ENCODE assay signal across 8 cellular contexts in the genomic region with DNA sequence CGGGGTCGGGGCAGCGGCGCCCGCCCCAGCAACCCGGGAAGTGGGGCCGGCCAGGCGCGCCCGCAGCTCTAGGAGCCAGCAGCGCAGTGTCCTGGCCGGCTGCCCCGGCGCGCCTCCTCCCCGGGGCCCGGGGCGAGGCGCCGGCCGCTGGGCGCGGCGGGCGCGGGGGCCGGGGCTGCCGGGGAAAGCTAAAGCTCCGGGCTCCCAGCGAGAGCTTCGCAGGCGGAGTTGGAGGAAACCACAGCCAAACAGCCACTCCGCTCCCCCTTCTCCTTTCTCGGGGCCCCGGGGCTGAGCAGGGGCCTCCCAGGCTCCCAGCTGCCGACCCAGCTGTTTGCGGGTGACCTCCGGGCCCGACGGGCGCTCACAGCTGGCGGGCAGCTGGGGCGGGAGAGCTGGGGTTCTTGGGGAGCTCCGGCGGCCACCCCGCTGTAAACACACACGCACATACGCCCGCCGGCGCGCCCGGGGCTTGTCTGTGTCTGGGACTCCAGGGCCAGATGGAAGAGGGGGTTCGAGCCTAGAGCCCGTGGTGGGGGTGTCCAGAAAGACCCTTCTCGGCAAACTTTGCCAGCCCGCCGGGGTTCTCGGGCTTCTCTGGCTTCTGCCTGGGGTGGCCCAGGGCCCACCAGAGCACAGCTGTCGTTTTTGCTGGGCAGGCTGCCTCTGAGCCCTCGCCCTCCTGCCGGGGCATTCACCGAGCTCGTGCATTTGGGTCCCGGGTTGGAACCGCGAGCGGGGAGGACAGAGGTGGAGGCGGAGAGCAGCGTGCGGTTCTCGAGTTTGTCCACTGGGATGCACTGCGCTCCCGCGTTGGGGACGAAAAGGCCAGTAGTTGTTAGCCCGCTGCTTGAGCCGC. TPM values are rescaled to one million over a fixed set of nuclear protein-coding genes. Genes with fewer than 3 reads are reported as not detected.
A peak's percentile ranks its signal among the peaks of the same experiment; 100 is the strongest.
DNase-seq lines count a peak whose midpoint lies in the region; ATAC-seq and TF ChIP-seq lines count a peak whose summit lies in the region.

No MANE protein-coding gene starts in this region.

- POLR2A ChIA-PET in activated CD4-positive, alpha-beta memory T cell treated with anti-CD3 and anti-CD28 coated beads for 36 hours (lab: Charles Lee) = no interaction called here
- POLR2A ChIA-PET in activated CD4-positive, alpha-beta memory T cell treated with anti-CD3 and anti-CD28 coated beads, Interleukin-2, amount 10 ng/mL, durations not matched to agents 7 days and 5 days (lab: Charles Lee) = no interaction called here

- intact Hi-C loops in activated CD4-positive, alpha-beta memory T cell treated with anti-CD3 and anti-CD28 coated beads for 36 hours (cut with micrococcal nuclease) = no loop called here

- H3K9me3 ChIP-seq in endodermal cell (ENCODE audit: control insufficient read depth, low read length) = no peaks in the 10 kb centered on the region

- DNase-seq in activated CD4-positive, alpha-beta memory T cell treated with anti-CD3 and anti-CD28 coated beads for 36 hours = peak; percentile 29
- DNase-seq in activated CD4-positive, alpha-beta memory T cell treated with anti-CD3 and anti-CD28 coated beads, Interleukin-2, amount 10 ng/mL, durations not matched to agents 7 days and 5 days = no peak
- DNase-seq in NCI-H460 (ENCODE audit: extremely low read depth, low read depth) (peak; percentile 18), endodermal cell (peak; percentile 93), midbrain (lab: John Stamatoyannopoulos, UW) (peak; percentile 90), SKM-1 (lab: John Stamatoyannopoulos, UW; ENCODE audit: unreplicated experiment) (no peak)

- peak overlapping the region; percentile 38 for H3K9ac ChIP-seq in endodermal cell (ENCODE audit: extremely low read depth, low read length, poor library complexity, severe bottlenecking)

- peaks cover 15% of the 10 kb centered on the region for H3K27me3 ChIP-seq in endodermal cell (ENCODE audit: control insufficient read depth, insufficient read depth, low read length, poor library complexity, severe bottlenecking)

- H3K36me3 ChIP-seq in endodermal cell (ENCODE audit: control insufficient read depth, insufficient read depth, low read length) = no peaks in the 10 kb centered on the region

- H3K36me3 Mint-ChIP-seq in activated CD4-positive, alpha-beta memory T cell treated with anti-CD3 and anti-CD28 coated beads for 36 hours = no peaks in the 10 kb centered on the region
- no peaks in the 10 kb centered on the region for H3K36me3 Mint-ChIP-seq in activated CD4-positive, alpha-beta memory T cell treated with anti-CD3 and anti-CD28 coated beads, Interleukin-2, amount 10 ng/mL, durations not matched to agents 7 days and 5 days (ENCODE audit: low read depth)
- H3K36me3 Mint-ChIP-seq in endodermal cell (ENCODE audit: low read depth) = no peaks in the 10 kb centered on the region

- H3K4me3 Mint-ChIP-seq in activated CD4-positive, alpha-beta memory T cell treated with anti-CD3 and anti-CD28 coated beads for 36 hours = no peak overlapping the region
- H3K4me3 Mint-ChIP-seq in activated CD4-positive, alpha-beta memory T cell treated with anti-CD3 and anti-CD28 coated beads, Interleukin-2, amount 10 ng/mL, durations not matched to agents 7 days and 5 days = no peak overlapping the region
- peak overlapping the region; percentile 60 for H3K4me3 Mint-ChIP-seq in endodermal cell

- 0% methylated on average over 23 to 78 of the region's 78 CpGs for WGBS in endodermal cell (ENCODE audit: insufficient coverage in 1 of 2, insufficient read length in 1 of 2), 2 experiments

- H3K9me3 Mint-ChIP-seq in activated CD4-positive, alpha-beta memory T cell treated with anti-CD3 and anti-CD28 coated beads for 36 hours = no peaks in the 10 kb centered on the region
- no peaks in the 10 kb centered on the region for H3K9me3 Mint-ChIP-seq in activated CD4-positive, alpha-beta memory T cell treated with anti-CD3 and anti-CD28 coated beads, Interleukin-2, amount 10 ng/mL, durations not matched to agents 7 days and 5 days
- H3K9me3 Mint-ChIP-seq in endodermal cell = no peaks in the 10 kb centered on the region

- H3K27me3 Mint-ChIP-seq in activated CD4-positive, alpha-beta memory T cell treated with anti-CD3 and anti-CD28 coated beads for 36 hours = peaks cover 49% of the 10 kb centered on the region
- peaks cover 46% of the 10 kb centered on the region for H3K27me3 Mint-ChIP-seq in activated CD4-positive, alpha-beta memory T cell treated with anti-CD3 and anti-CD28 coated beads, Interleukin-2, amount 10 ng/mL, durations not matched to agents 7 days and 5 days
- H3K27me3 Mint-ChIP-seq in endodermal cell (ENCODE audit: insufficient read depth) = peaks cover 44% of the 10 kb centered on the region

- ATAC-seq in HG03342 (IDR thresholded peaks at IDR 0.05; ENCODE audit: unreplicated experiment) (no peak), HG03159 (IDR thresholded peaks at IDR 0.05; ENCODE audit: unreplicated experiment) (no peak)

- H3K4me3 ChIP-seq in endodermal cell (ENCODE audit: low read length) = peak overlapping the region; percentile 95

- CTCF ChIA-PET in activated CD4-positive, alpha-beta memory T cell treated with anti-CD3 and anti-CD28 coated beads for 36 hours (lab: Charles Lee) = no interaction called here
- CTCF ChIA-PET in activated CD4-positive, alpha-beta memory T cell treated with anti-CD3 and anti-CD28 coated beads, Interleukin-2, amount 10 ng/mL, durations not matched to agents 7 days and 5 days (lab: Charles Lee) = no interaction called here

- TF ChIP-seq CTCF in endodermal cell (conservative IDR thresholded peaks at IDR 0.05) = peak; percentile 95

- no peak overlapping the region for H3K27ac Mint-ChIP-seq in activated CD4-positive, alpha-beta memory T cell treated with anti-CD3 and anti-CD28 coated beads for 36 hours
- no peak overlapping the region for H3K27ac Mint-ChIP-seq in activated CD4-positive, alpha-beta memory T cell treated with anti-CD3 and anti-CD28 coated beads, Interleukin-2, amount 10 ng/mL, durations not matched to agents 7 days and 5 days
- no peak overlapping the region for H3K27ac Mint-ChIP-seq in endodermal cell

- H3K4me1 ChIP-seq in endodermal cell (ENCODE audit: control insufficient read depth, insufficient read depth, low read length) = peaks cover 28% of the 10 kb centered on the region

- no peak overlapping the region for H3K27ac ChIP-seq in endodermal cell (ENCODE audit: low read depth, low read length)

- peaks cover 2% of the 10 kb centered on the region for H3K4me1 Mint-ChIP-seq in activated CD4-positive, alpha-beta memory T cell treated with anti-CD3 and anti-CD28 coated beads for 36 hours (ENCODE audit: low read depth)
- peaks cover 3% of the 10 kb centered on the region for H3K4me1 Mint-ChIP-seq in activated CD4-positive, alpha-beta memory T cell treated with anti-CD3 and anti-CD28 coated beads, Interleukin-2, amount 10 ng/mL, durations not matched to agents 7 days and 5 days
- peaks cover 52% of the 10 kb centered on the region for H3K4me1 Mint-ChIP-seq in endodermal cell

RNA-seq across cellular contexts. Expression of gene AJAP1, which starts 1.5 kb away (rescaled TPM):
- total RNA-seq in activated CD4-positive, alpha-beta memory T cell treated with anti-CD3 and anti-CD28 coated beads for 36 hours = not detected
- total RNA-seq in activated CD4-positive, alpha-beta memory T cell treated with anti-CD3 and anti-CD28 coated beads, Interleukin-2, amount 10 ng/mL, durations not matched to agents 7 days and 5 days = not detected
- total RNA-seq in NCI-H460 (2014; rRNA removed; shearing (Covaris generic)) = 0.03 TPM in 1 of 2 replicates, not detected in the other
- polyA plus RNA-seq in NCI-H460 (2014; cell fraction: nucleus; rRNA removed) = not detected in 2 replicates
- 10 to 100 TPM; 19.4 to 22.1 TPM for total RNA-seq in endodermal cell
- 5.5 TPM for polyA plus RNA-seq in endodermal cell (2013, experiment 1 of 2)
- 6.1 TPM for polyA plus RNA-seq in endodermal cell (2013, experiment 2 of 2)

Comparison
In these comparisons a context has a peak if more than half of its experiments do, and no peak if none do; other contexts are left out.
1. DNase-seq: peak in activated CD4-positive, alpha-beta memory T cell treated with anti-CD3 and anti-CD28 coated beads for 36 hours (single experiment), NCI-H460 (single experiment), endodermal cell (single experiment) and midbrain (single experiment); none in activated CD4-positive, alpha-beta memory T cell treated with anti-CD3 and anti-CD28 coated beads, Interleukin-2, amount 10 ng/mL, durations not matched to agents 7 days and 5 days (single experiment) and SKM-1 (single experiment).
2. RNA of gene AJAP1, which starts 1.5 kb away (total RNA-seq): 19.4 to 22.1 TPM in endodermal cell; not detected in activated CD4-positive, alpha-beta memory T cell treated with anti-CD3 and anti-CD28 coated beads, Interleukin-2, amount 10 ng/mL, durations not matched to agents 7 days and 5 days, not detected in activated CD4-positive, alpha-beta memory T cell treated with anti-CD3 and anti-CD28 coated beads for 36 hours and 0.03 TPM in NCI-H460; every median in the first group is over 10 times any median in the second.